8 cellular contexts compared by ENCODE assay signal in genomic region chr3:112128843-112129727, GRCh38. TPM values are rescaled to one million over a fixed set of nuclear protein-coding genes. Genes with fewer than 3 reads are reported as not detected.
DNase-seq lines count a peak whose midpoint lies in the region; ATAC-seq and TF ChIP-seq lines count a peak whose summit lies in the region.

No MANE protein-coding gene starts in this region.

- DNase-seq in Jurkat, Clone E6-1 (ENCODE audit: low read depth, low spot score), result peak; percentile 92
- DNase-seq in omental fat pad (ENCODE audit: low spot score) (no peak), GM19240 (ENCODE audit: insufficient read length, low spot score) (no peak), NCI-H1930 (lab: John Stamatoyannopoulos, UW) (no peak), COR-L47 (lab: John Stamatoyannopoulos, UW) (no peak)

- peak overlapping the region; percentile 99 for H3K27ac ChIP-seq in DOHH2 (ENCODE audit: low read depth, low read length)

- peaks cover 46% of the 10 kb centered on the region for H3K36me3 Mint-ChIP-seq in activated T-helper 17 cell treated with anti-CD3 and anti-CD28 coated beads, Interleukin-2, amount 50 U/mL, for 72 hours (ENCODE audit: low read depth)

- no peaks in the 10 kb centered on the region for H3K27me3 Mint-ChIP-seq in activated T-helper 17 cell treated with anti-CD3 and anti-CD28 coated beads, Interleukin-2, amount 50 U/mL, for 72 hours

- no peaks in the 10 kb centered on the region for H3K9me2 ChIP-seq in DOHH2 (replicated peaks; ENCODE audit: control insufficient read depth, low read length)

- H4K20me1 ChIP-seq in DOHH2 (ENCODE audit: control insufficient read depth, insufficient read depth, low read depth, low read length), result no peaks in the 10 kb centered on the region

- H3K4me1 Mint-ChIP-seq in activated T-helper 17 cell treated with anti-CD3 and anti-CD28 coated beads, Interleukin-2, amount 50 U/mL, for 72 hours, result peaks cover 53% of the 10 kb centered on the region

- H3K9me3 Mint-ChIP-seq in activated T-helper 17 cell treated with anti-CD3 and anti-CD28 coated beads, Interleukin-2, amount 50 U/mL, for 72 hours, result no peaks in the 10 kb centered on the region

- peak overlapping the region; percentile 97 for H3K4me2 ChIP-seq in DOHH2 (ENCODE audit: low read length)

- peaks cover 94% of the 10 kb centered on the region for H3K79me2 ChIP-seq in DOHH2 (ENCODE audit: control insufficient read depth, low read length)

- H3K4me3 ChIP-seq in DOHH2 (ENCODE audit: low read length), result peak overlapping the region; percentile 93
- H3K4me3 ChIP-seq in Jurkat, Clone E6-1 (ENCODE audit: low read length), result peak overlapping the region; percentile 3; the same call in 1 of the 2 replicates

- H3F3A ChIP-seq in DOHH2 (ENCODE audit: control insufficient read depth, insufficient read depth), result peaks cover 91% of the 10 kb centered on the region

- peaks cover 87% of the 10 kb centered on the region for H3K36me3 ChIP-seq in DOHH2 (ENCODE audit: control insufficient read depth, low read length)

- peak overlapping the region; percentile 82 for H3K27ac Mint-ChIP-seq in activated T-helper 17 cell treated with anti-CD3 and anti-CD28 coated beads, Interleukin-2, amount 50 U/mL, for 72 hours

- peak; percentile 56 for ATAC-seq in GM21526 (IDR thresholded peaks at IDR 0.05; ENCODE audit: low FRiP score, unreplicated experiment)
- peak; percentile 69 for ATAC-seq in activated T-helper 17 cell treated with anti-CD3 and anti-CD28 coated beads, Interleukin-2, amount 50 U/mL, for 72 hours (replicated peaks)
- peak; percentile 53 for ATAC-seq in omental fat pad (ENCODE audit: low FRiP score)

- H3K9me3 ChIP-seq in DOHH2 (ENCODE audit: control insufficient read depth, insufficient read depth, low read length), result no peaks in the 10 kb centered on the region

- peak overlapping the region; percentile 58 for H3K4me3 Mint-ChIP-seq in activated T-helper 17 cell treated with anti-CD3 and anti-CD28 coated beads, Interleukin-2, amount 50 U/mL, for 72 hours

- peaks cover 75% of the 10 kb centered on the region for H3K4me1 ChIP-seq in DOHH2 (ENCODE audit: control insufficient read depth, low read length)

- H3K27me3 ChIP-seq in DOHH2 (ENCODE audit: control insufficient read depth, low read length), result no peaks in the 10 kb centered on the region

- TF ChIP-seq CTCF in DOHH2 (IDR thresholded peaks at IDR 0.05; ENCODE audit: low read depth, low read length, poor library complexity, severe bottlenecking) (no peak), omental fat pad (IDR thresholded peaks at IDR 0.05) (no peak)

RNA-seq across cellular contexts. Expression of gene GCSAM, which starts 4.0 kb away (rescaled TPM):
- 0.88 TPM for polyA plus RNA-seq in Jurkat, Clone E6-1 (2012; ENCODE audit: insufficient read depth, insufficient read length)
- 10 to 100 TPM; 13.5 to 18.6 TPM for total RNA-seq in activated T-helper 17 cell treated with anti-CD3 and anti-CD28 coated beads, Interleukin-2, amount 50 U/mL, for 72 hours
- under 1 TPM in 3 of 4 donors, not detected in 1; 0.47 to 0.88 (median 0.48) TPM for total RNA-seq in omental fat pad

RNA-seq across cellular contexts. Expression of gene C3orf52, which starts 42.9 kb away (rescaled TPM):
- not detected for polyA plus RNA-seq in Jurkat, Clone E6-1 (2012; ENCODE audit: insufficient read depth, insufficient read length)
- total RNA-seq in activated T-helper 17 cell treated with anti-CD3 and anti-CD28 coated beads, Interleukin-2, amount 50 U/mL, for 72 hours, result 10 to 100 TPM in 1 of 2 donors, 1 to 10 TPM in 1; 9.9 to 14.5 TPM
- 10 to 100 TPM in 2 of 4 donors, 1 to 10 TPM in 1, not detected in 1; 2.3 to 39.1 (median 13.1) TPM for total RNA-seq in omental fat pad

Comparison
In these comparisons a context has a peak if more than half of its experiments do, and no peak if none do; other contexts are left out.
1. RNA of gene GCSAM, which starts 4.0 kb away (total RNA-seq): 13.5 to 18.6 TPM in activated T-helper 17 cell treated with anti-CD3 and anti-CD28 coated beads, Interleukin-2, amount 50 U/mL, for 72 hours; 0.47 to 0.88 TPM in omental fat pad; every median in the first group is over 4 times any median in the second.
2. Peak in every context shown above with its lines, with median percentiles within 50 percentile points of each other: ATAC-seq.